9 cellular contexts compared by ENCODE assay signal in genomic region chr18:34122724-34123334, GRCh38.
A peak's percentile ranks its signal among the peaks of the same experiment; 100 is the strongest.
DNase-seq lines count a peak whose midpoint lies in the region; ATAC-seq, FAIRE-seq and TF ChIP-seq lines count a peak whose summit lies in the region.
"Had no signal": no experiment of that assay in that cellular context is flagged by ENCODE, and none has a peak within 500 bp of the region (broad histone marks: within the 10 kb centered on the region; RNA-seq: fewer than 3 reads in every experiment).

No MANE protein-coding gene starts in this region.

- POLR2A ChIA-PET in A673 (lab: Charles Lee; ENCODE audit: low non-redundant PET) (no interaction called here), HEK293 (lab: Yijun Ruan, JAX) (interaction anchor here (0.7 to 1.0 kb wide), 3 partner anchors 102 to 300 kb away, joined by 3 to 5 read pairs (median 5); partner anchors contain the start of gene NOL4), endothelial cell of umbilical vein (lab: Charles Lee) (interaction anchor here (0.8 kb wide), 1 partner anchor 862 kb away, joined by 6 read pairs; no protein-coding TSS in a partner anchor)

- H3K9me3 ChIP-seq in A673 (ENCODE audit: low read depth, low read length, poor library complexity, severe bottlenecking) (no peaks in the 10 kb centered on the region), HEK293 (ENCODE audit: control insufficient read depth, insufficient read depth, low read depth, low read length) (no peaks in the 10 kb centered on the region), MG63 (no peaks in the 10 kb centered on the region), endothelial cell of umbilical vein (replicated peaks; ENCODE audit: control insufficient read depth, insufficient read depth, low read length) (no peaks in the 10 kb centered on the region), neural cell (ENCODE audit: low read length) (no peaks in the 10 kb centered on the region)

- H4K20me1 ChIP-seq in endothelial cell of umbilical vein (replicated peaks; ENCODE audit: control insufficient read depth, extremely low read depth, insufficient read depth, low read length): no peaks in the 10 kb centered on the region
- no peaks in the 10 kb centered on the region for H4K20me1 ChIP-seq in neural cell (ENCODE audit: insufficient read depth)

- CTCF ChIA-PET in A673 (lab: Charles Lee) (interaction anchor here (0.7 to 2.4 kb wide), 12 partner anchors 9 to 666 kb away, joined by 3 to 17 read pairs (median 4); partner anchors contain the start of gene NOL4), HEK293 (lab: Yijun Ruan, JAX) (interaction anchor here (0.6 to 2.9 kb wide), 82 partner anchors 10 to 1703 kb away, joined by 3 to 127 read pairs (median 4); partner anchors contain the start of gene NOL4), endothelial cell of umbilical vein (lab: Charles Lee) (interaction anchor here (0.6 to 2.8 kb wide), 80 partner anchors 9 to 912 kb away, joined by 3 to 243 read pairs (median 4); no protein-coding TSS in a partner anchor)
- CTCF ChIA-PET in activated CD8-positive, alpha-beta memory T cell treated with anti-CD3 and anti-CD28 coated beads, Interleukin-2, amount 10 ng/mL, durations not matched to agents 7 days and 5 days (lab: Charles Lee): interaction anchor here (0.5 to 1.9 kb wide), 7 partner anchors 9 to 664 kb away, joined by 3 to 13 read pairs (median 3); no protein-coding TSS in a partner anchor

- no peaks in the 10 kb centered on the region for H3K4me1 Mint-ChIP-seq in activated CD8-positive, alpha-beta memory T cell treated with anti-CD3 and anti-CD28 coated beads, Interleukin-2, amount 10 ng/mL, durations not matched to agents 7 days and 5 days

- BruUV-seq in A673 (replicated peaks; lab: Mats Ljungman, UMichigan) (no TSS peak), endothelial cell of umbilical vein (replicated peaks; lab: Mats Ljungman, UMichigan) (no TSS peak)

- no peaks in the 10 kb centered on the region for H3K27me3 Mint-ChIP-seq in activated CD8-positive, alpha-beta memory T cell treated with anti-CD3 and anti-CD28 coated beads, Interleukin-2, amount 10 ng/mL, durations not matched to agents 7 days and 5 days

- H3K4me1 ChIP-seq in A673 (ENCODE audit: insufficient read depth, low read length, poor library complexity, severe bottlenecking) (peaks cover 76% of the 10 kb centered on the region), HEK293 (ENCODE audit: control insufficient read depth, insufficient read depth, low read length) (peaks cover 11% of the 10 kb centered on the region), endothelial cell of umbilical vein (ENCODE audit: control insufficient read depth, extremely low read depth, insufficient read depth, low read length) (no peaks in the 10 kb centered on the region)

- no peaks in the 10 kb centered on the region for H3K9me3 Mint-ChIP-seq in activated CD8-positive, alpha-beta memory T cell treated with anti-CD3 and anti-CD28 coated beads, Interleukin-2, amount 10 ng/mL, durations not matched to agents 7 days and 5 days (ENCODE audit: low read depth)

- H2AFZ ChIP-seq in endothelial cell of umbilical vein (ENCODE audit: low read depth, low read length) (no peak overlapping the region), neural cell (ENCODE audit: low read depth, low read length) (no peak overlapping the region)

- H3K27me3 ChIP-seq in A673 (replicated peaks; ENCODE audit: insufficient read depth, low read depth, low read length, poor library complexity) (no peaks in the 10 kb centered on the region), MG63 (no peaks in the 10 kb centered on the region), endothelial cell of umbilical vein (ENCODE audit: control insufficient read depth in 2 of 2, insufficient read depth in 2 of 2, low read length in 2 of 2) (no peaks in the 10 kb centered on the region), neural cell (ENCODE audit: insufficient read depth, low read depth, low read length) (no peaks in the 10 kb centered on the region)

- H3K4me3 ChIP-seq in A673 (ENCODE audit: low read depth, low read length, poor library complexity, severe bottlenecking) (no peak overlapping the region), HEK293 (ENCODE audit: low read depth, low read length) (no peak overlapping the region), MG63 (no peak overlapping the region), endothelial cell of umbilical vein (replicated peaks in 1 of 3; ENCODE audit: insufficient read depth in 1 of 3, low read depth in 1 of 3, low read length in 3 of 3) (no peak overlapping the region), neural cell (ENCODE audit: low read length) (no peak overlapping the region)

- no peak overlapping the region for H3K9ac ChIP-seq in endothelial cell of umbilical vein (replicated peaks; ENCODE audit: extremely low read depth, insufficient read depth, low read length)
- H3K9ac ChIP-seq in neural cell (ENCODE audit: low read length): no peak overlapping the region

- no peak overlapping the region for H3K4me3 Mint-ChIP-seq in activated CD8-positive, alpha-beta memory T cell treated with anti-CD3 and anti-CD28 coated beads, Interleukin-2, amount 10 ng/mL, durations not matched to agents 7 days and 5 days

- no peaks in the 10 kb centered on the region for H3K36me3 ChIP-seq in A673 (ENCODE audit: insufficient read depth, low read length, poor library complexity, severe bottlenecking)
- no peaks in the 10 kb centered on the region for H3K36me3 ChIP-seq in HEK293 (ENCODE audit: control insufficient read depth in 2 of 2, insufficient read depth in 1 of 2, low read length in 2 of 2)
- H3K36me3 ChIP-seq in MG63: no peaks in the 10 kb centered on the region
- H3K36me3 ChIP-seq in endothelial cell of umbilical vein (ENCODE audit: control insufficient read depth in 2 of 2, extremely low read depth in 1 of 2, insufficient read depth in 2 of 2, low read length in 2 of 2): no peaks in the 10 kb centered on the region
- no peaks in the 10 kb centered on the region for H3K36me3 ChIP-seq in neural cell (ENCODE audit: insufficient read depth, low read length)

- no peak for TF ChIP-seq EP300 in neural cell (conservative IDR thresholded peaks at IDR 0.05; ENCODE audit: poor library complexity, severe bottlenecking)

- H3K4me2 ChIP-seq in endothelial cell of umbilical vein (ENCODE audit: insufficient read depth, low read length): no peak overlapping the region
- H3K4me2 ChIP-seq in neural cell (ENCODE audit: low read length): no peak overlapping the region

- dilution Hi-C loops in endothelial cell of umbilical vein (cut with MboI; ENCODE audit: extremely low pct_ligation_motif_present, low sequenced_read_pairs): no loop called here

- no peaks in the 10 kb centered on the region for H3K9me2 ChIP-seq in neural cell (ENCODE audit: insufficient read depth, low read length)

- FAIRE-seq in RCC 7860 (lab: Jason Lieb, UNC) (peak; percentile 69), endothelial cell of umbilical vein (lab: Jason Lieb, UNC) (peak; percentile 76)

- no peaks in the 10 kb centered on the region for H3K36me3 Mint-ChIP-seq in activated CD8-positive, alpha-beta memory T cell treated with anti-CD3 and anti-CD28 coated beads, Interleukin-2, amount 10 ng/mL, durations not matched to agents 7 days and 5 days

- H3K9me1 ChIP-seq in endothelial cell of umbilical vein (replicated peaks; ENCODE audit: control insufficient read depth, extremely low read depth, insufficient read depth, low read length): no peaks in the 10 kb centered on the region

- ATAC-seq in activated CD8-positive, alpha-beta memory T cell treated with anti-CD3 and anti-CD28 coated beads, Interleukin-2, amount 10 ng/mL, durations not matched to agents 7 days and 5 days: no peak

- intact Hi-C loops in A673 (cut with micrococcal nuclease; ENCODE audit: unreplicated experiment): loop anchor here (2.0 to 10.0 kb wide), 4 partner anchors 74 to 512 kb away; no protein-coding TSS in a partner anchor
- intact Hi-C loops in endothelial cell of umbilical vein (cut with micrococcal nuclease): loop anchor here (1.0 to 10.0 kb wide), 4 partner anchors 199 to 684 kb away; no protein-coding TSS in a partner anchor

- no peak overlapping the region for H3K27ac ChIP-seq in A673 (ENCODE audit: low read depth, low read length, poor library complexity, severe bottlenecking)
- H3K27ac ChIP-seq in HEK293 (ENCODE audit: extremely low read depth, low read depth, low read length): no peak overlapping the region
- no peak overlapping the region for H3K27ac ChIP-seq in endothelial cell of umbilical vein (ENCODE audit: insufficient read depth, low read depth, low read length)
- no peak overlapping the region for H3K27ac ChIP-seq in neural cell (ENCODE audit: low read length)

- peak; percentile 80 for TF ChIP-seq RAD21 in neural cell (conservative IDR thresholded peaks at IDR 0.05)

- TF ChIP-seq CTCF in A673 (conservative IDR thresholded peaks at IDR 0.05; ENCODE audit: low read depth, low read length) (peak; percentile 99), GM12872 (IDR thresholded peaks at IDR 0.05; ENCODE audit: insufficient read depth, low read depth, low read length) (peak; percentile 78), HEK293 (tag by site-specific recombination; IDR thresholded peaks at IDR 0.05) (peak; percentile 64; the same call in 1 of the 2 replicates), endothelial cell of umbilical vein (IDR thresholded peaks at IDR 0.05; ENCODE audit: extremely low read depth in 1 of 2, insufficient read depth in 1 of 2, low read depth in 1 of 2, low read length in 2 of 2) (peak; percentile 68), neural cell (IDR thresholded peaks at IDR 0.05; ENCODE audit: poor library complexity, severe bottlenecking) (peak; percentile 91)

- DNase-seq in A673 (ENCODE audit: low spot score) (peak; percentile 80), MG63 (peak; percentile 1), RCC 7860 (ENCODE audit: low spot score) (peak; percentile 21), endothelial cell of umbilical vein (ENCODE audit: low read depth, low spot score) (peak; percentile 56)
- DNase-seq in activated CD8-positive, alpha-beta memory T cell treated with anti-CD3 and anti-CD28 coated beads, Interleukin-2, amount 10 ng/mL, durations not matched to agents 7 days and 5 days: no peak
- DNase-seq: left cardiac atrium had no signal

- TF ChIP-seq POLR2A in endothelial cell of umbilical vein (IDR thresholded peaks at IDR 0.05; ENCODE audit: low read depth, low read length): no peak

- H3K79me2 ChIP-seq in endothelial cell of umbilical vein (ENCODE audit: control insufficient read depth, insufficient read depth, low read length): no peaks in the 10 kb centered on the region
- no peaks in the 10 kb centered on the region for H3K79me2 ChIP-seq in neural cell (replicated peaks; ENCODE audit: insufficient read depth, low read length)

- H3K27ac Mint-ChIP-seq in activated CD8-positive, alpha-beta memory T cell treated with anti-CD3 and anti-CD28 coated beads, Interleukin-2, amount 10 ng/mL, durations not matched to agents 7 days and 5 days: no peak overlapping the region

- H3F3A ChIP-seq in neural cell (ENCODE audit: insufficient read depth, low read length, poor library complexity, severe bottlenecking): no peaks in the 10 kb centered on the region

TF ChIP-seq in endothelial cell of umbilical vein, 7 proteins besides CTCF, POLR2A, EP300 and RAD21 (continues in another document):
- no peak for TF ChIP-seq JUN (IDR thresholded peaks at IDR 0.05; ENCODE audit: borderline replicate concordance, insufficient read depth, insufficient read length, low read depth)

TF ChIP-seq in neural cell, 6 proteins besides CTCF, POLR2A, EP300 and RAD21 (continues in another document):
- TF ChIP-seq MXI1 (conservative IDR thresholded peaks at IDR 0.05; ENCODE audit: poor library complexity, severe bottlenecking) (no peak), POLR2AphosphoS5 (IDR thresholded peaks at IDR 0.05) (no peak)
